Comparison of ENCODE assay signal across 20 cellular contexts in the genomic region with DNA sequence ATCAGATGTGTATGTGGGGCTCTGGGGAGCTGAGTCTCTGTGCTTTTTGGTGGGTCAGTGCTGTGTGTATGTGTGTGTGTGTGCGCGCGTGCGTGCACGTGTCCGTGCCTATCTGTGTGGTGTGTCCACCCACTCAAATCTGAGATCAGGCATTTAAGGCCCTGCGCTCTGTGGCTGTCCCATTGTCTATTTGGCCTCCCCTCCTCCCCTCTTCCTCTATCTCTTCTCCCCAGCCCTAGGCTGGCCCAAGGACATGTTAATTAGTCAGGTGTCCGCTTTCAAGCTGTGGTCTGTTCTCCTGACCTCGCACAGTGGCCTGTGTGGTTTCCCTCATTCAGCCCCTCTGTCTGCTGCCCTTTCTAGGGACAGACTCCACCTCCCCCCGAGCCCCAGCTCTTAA.
DNase-seq lines count a peak whose midpoint lies in the region; ATAC-seq and TF ChIP-seq lines count a peak whose summit lies in the region.
"Had no signal": no experiment of that assay in that cellular context is flagged by ENCODE, and none has a peak within 500 bp of the region (broad histone marks: within the 10 kb centered on the region; RNA-seq: fewer than 3 reads in every experiment).

No MANE protein-coding gene starts in this region.

- H3K27ac ChIP-seq in endodermal cell (ENCODE audit: low read depth, low read length): no peak overlapping the region
- H3K27ac ChIP-seq: GM23248, Peyer's patch had no signal

- H3K4me1 ChIP-seq in endodermal cell (ENCODE audit: control insufficient read depth, insufficient read depth, low read length): peaks cover 3% of the 10 kb centered on the region
- H3K4me1 ChIP-seq: Peyer's patch had no signal

- no peaks in the 10 kb centered on the region for H3K36me3 ChIP-seq in endodermal cell (ENCODE audit: control insufficient read depth, insufficient read depth, low read length)
- H3K36me3 ChIP-seq: Peyer's patch had no signal

- H3K27ac Mint-ChIP-seq in endodermal cell: peak overlapping the region; percentile 49
- peak overlapping the region; percentile 51 for H3K27ac Mint-ChIP-seq in nephron progenitor cell
- H3K27ac Mint-ChIP-seq: B cell; CD4-positive, alpha-beta memory T cell had no signal

- H3K4me3 ChIP-seq in endodermal cell (ENCODE audit: low read length): no peak overlapping the region
- H3K4me3 ChIP-seq: GM23248, Peyer's patch had no signal

- no peaks in the 10 kb centered on the region for H3K9me3 Mint-ChIP-seq in endodermal cell
- no peaks in the 10 kb centered on the region for H3K9me3 Mint-ChIP-seq in nephron progenitor cell
- H3K9me3 Mint-ChIP-seq: CD4-positive, alpha-beta memory T cell had no signal

- no peak overlapping the region for H3K9ac ChIP-seq in endodermal cell (ENCODE audit: extremely low read depth, low read length, poor library complexity, severe bottlenecking)
- H3K9ac ChIP-seq: GM23248 had no signal

- ATAC-seq in GM21717 (IDR thresholded peaks at IDR 0.05; ENCODE audit: unreplicated experiment): no peak
- no peak for ATAC-seq in GM21526 (IDR thresholded peaks at IDR 0.05; ENCODE audit: low FRiP score, unreplicated experiment)

- H3K4me3 Mint-ChIP-seq in endodermal cell (no peak overlapping the region), nephron progenitor cell (no peak overlapping the region)
- H3K4me3 Mint-ChIP-seq: B cell; CD4-positive, alpha-beta memory T cell had no signal

- H3K36me3 Mint-ChIP-seq in endodermal cell (ENCODE audit: low read depth): no peaks in the 10 kb centered on the region
- H3K36me3 Mint-ChIP-seq in nephron progenitor cell (ENCODE audit: low read depth): no peaks in the 10 kb centered on the region
- H3K36me3 Mint-ChIP-seq: CD4-positive, alpha-beta memory T cell had no signal

- no peaks in the 10 kb centered on the region for H3K27me3 ChIP-seq in endodermal cell (ENCODE audit: control insufficient read depth, insufficient read depth, low read length, poor library complexity, severe bottlenecking)
- H3K27me3 ChIP-seq: Peyer's patch had no signal

- 62 to 90% methylated on average over 3 to 10 of the region's 10 CpGs for WGBS in endodermal cell (ENCODE audit: insufficient coverage in 1 of 2, insufficient read length in 1 of 2), 2 experiments

- TF ChIP-seq CTCF in endodermal cell (conservative IDR thresholded peaks at IDR 0.05) (no peak), nephron progenitor cell (IDR thresholded peaks at IDR 0.05) (no peak)

- H3K4me1 Mint-ChIP-seq in endodermal cell (peaks cover 10% of the 10 kb centered on the region), nephron progenitor cell (peaks cover 62% of the 10 kb centered on the region)
- H3K4me1 Mint-ChIP-seq: B cell; CD4-positive, alpha-beta memory T cell had no signal

- no peaks in the 10 kb centered on the region for H3K9me3 ChIP-seq in endodermal cell (ENCODE audit: control insufficient read depth, low read length)
- H3K9me3 ChIP-seq: Peyer's patch had no signal

- peak; percentile 4 for DNase-seq in OCI-M1 (lab: John Stamatoyannopoulos, UW)
- DNase-seq in endodermal cell: no peak
- peak; percentile 23 for DNase-seq in nephron progenitor cell
- no peak for DNase-seq in NCI-H1417 (lab: John Stamatoyannopoulos, UW)
- no peak for DNase-seq in pons (ENCODE audit: low spot score)
- DNase-seq: CD4-positive, alpha-beta memory T cell; DMS79 treated with DMSO at 0.1 percent for 48 hours; GDM1; GM23248; KG1; MM.1S; NCI-H1105 treated with DMSO at 0.1 percent for 48 hours; NCI-H187 treated with DMSO at 0.1 percent for 48 hours; NCI-H446; NCI-H748 treated with DMSO at 0.1 percent for 48 hours; Peyer's patch; Right ventricle myocardium superior had no signal

- peaks cover 2% of the 10 kb centered on the region for H3K27me3 Mint-ChIP-seq in endodermal cell (ENCODE audit: insufficient read depth)
- H3K27me3 Mint-ChIP-seq in nephron progenitor cell (ENCODE audit: low read depth, poor library complexity): peaks cover 8% of the 10 kb centered on the region
- H3K27me3 Mint-ChIP-seq: B cell had no signal

Comparison
In these comparisons a context has a peak if more than half of its experiments do, and no peak if none do; other contexts are left out.
1. DNase-seq: peak in OCI-M1 (single experiment) and nephron progenitor cell (single experiment); none in endodermal cell (single experiment), NCI-H1417 (0 of 3) and pons (single experiment).